Comparison of ENCODE assay signal across 8 cellular contexts in the genomic region with DNA sequence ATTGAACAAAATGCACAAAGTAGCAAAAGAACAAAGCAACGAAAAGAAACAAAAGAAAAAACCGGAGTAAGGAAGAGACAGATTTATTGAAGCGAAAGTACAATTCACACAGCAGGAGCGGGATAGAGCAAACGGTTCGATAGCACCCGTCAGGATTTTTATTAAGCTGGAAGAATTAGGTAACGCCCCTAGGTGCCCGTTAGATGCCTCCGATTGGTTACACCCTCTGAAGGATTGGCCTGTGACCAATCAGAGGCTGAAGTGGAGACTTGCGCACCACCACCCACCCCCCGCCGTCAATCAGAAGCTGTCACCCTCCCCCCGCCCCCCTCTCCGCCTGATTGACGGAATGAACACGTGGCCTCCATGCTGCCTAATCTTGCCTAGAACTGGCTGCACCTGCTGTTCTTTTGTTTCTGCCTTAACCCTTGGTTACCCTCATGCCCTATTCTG. TPM values are rescaled to one million over a fixed set of nuclear protein-coding genes. Genes with fewer than 3 reads are reported as not detected.
DNase-seq lines count a peak whose midpoint lies in the region; ATAC-seq and TF ChIP-seq lines count a peak whose summit lies in the region.

No MANE protein-coding gene starts in this region.

- DNase-seq in BE2C (peak; percentile 26), NCI-H82 treated with DMSO at 0.1 percent for 48 hours (lab: John Stamatoyannopoulos, UW; ENCODE audit: unreplicated experiment) (peak; percentile 56), iPS DF 6.9 (ENCODE audit: low read depth, low spot score) (peak; percentile 37), LoVo (ENCODE audit: low spot score) (no peak), AG08396 (ENCODE audit: low spot score) (no peak)

- no peaks in the 10 kb centered on the region for H3K36me3 ChIP-seq in BE2C
- H3K36me3 ChIP-seq in HEK293 (ENCODE audit: control insufficient read depth in 2 of 2, insufficient read depth in 1 of 2, low read length in 2 of 2), result peaks cover 2 to 8% of the 10 kb centered on the region in 2 experiments; a peak in 2 of 3 replicates
- H3K36me3 ChIP-seq in iPS DF 6.9 (ENCODE audit: control insufficient read depth, insufficient read depth, low read length), result peaks cover 3% of the 10 kb centered on the region; the same call in 1 of the 2 replicates

- H3K4me3 ChIP-seq in BE2C (ENCODE audit: low read depth, low read length) (no peak overlapping the region), HEK293 (ENCODE audit: low read depth, low read length) (no peak overlapping the region), iPS DF 6.9 (ENCODE audit: low read length) (peak overlapping the region; percentile 23; the same call in 1 of the 2 replicates)

- H3K9me3 ChIP-seq in BE2C, result no peaks in the 10 kb centered on the region
- no peaks in the 10 kb centered on the region for H3K9me3 ChIP-seq in HEK293 (ENCODE audit: control insufficient read depth, insufficient read depth, low read depth, low read length)
- H3K9me3 ChIP-seq in iPS DF 6.9 (ENCODE audit: control insufficient read depth, insufficient read depth, low read length), result no peaks in the 10 kb centered on the region

- H3K27me3 ChIP-seq in BE2C (no peaks in the 10 kb centered on the region), iPS DF 6.9 (ENCODE audit: control insufficient read depth, insufficient read depth, low read length) (no peaks in the 10 kb centered on the region)

- ATAC-seq in GM21447 (IDR thresholded peaks at IDR 0.05; ENCODE audit: unreplicated experiment), result no peak
- no peak for ATAC-seq in HG03095 (IDR thresholded peaks at IDR 0.05; ENCODE audit: unreplicated experiment)

- no CpG with 5 or more reads among the region's 17 CpGs for WGBS in iPS DF 6.9 (ENCODE audit: insufficient coverage, insufficient read length)

- H3K27ac ChIP-seq in HEK293 (ENCODE audit: extremely low read depth, low read depth, low read length) (no peak overlapping the region), iPS DF 6.9 (ENCODE audit: low read length) (no peak overlapping the region)

- TF ChIP-seq CTCF in BE2C (IDR thresholded peaks at IDR 0.05; ENCODE audit: low read depth, low read length) (no peak), HEK293 (tag by site-specific recombination; IDR thresholded peaks at IDR 0.05) (no peak)

- POLR2A ChIA-PET in HEK293 (lab: Yijun Ruan, JAX), result no interaction called here

- CTCF ChIA-PET in HEK293 (lab: Yijun Ruan, JAX), result interaction anchor here (0.6 kb wide), 1 partner anchor 9 kb away, joined by 3 read pairs; no protein-coding TSS in a partner anchor

- H3K4me1 ChIP-seq in BE2C (no peaks in the 10 kb centered on the region), HEK293 (ENCODE audit: control insufficient read depth, insufficient read depth, low read length) (no peaks in the 10 kb centered on the region), iPS DF 6.9 (ENCODE audit: control insufficient read depth, insufficient read depth, low read length) (no peaks in the 10 kb centered on the region)

TF ChIP-seq in HEK293, 187 proteins besides CTCF, POLR2A, EP300 and RAD21:
- peak; percentile 14 for TF ChIP-seq SP2 (tag by site-specific recombination; IDR thresholded peaks at IDR 0.05)
- TF ChIP-seq ZNF292 (tag by site-specific recombination; IDR thresholded peaks at IDR 0.05; ENCODE audit: borderline replicate concordance, low read depth), result no peak
- no peak for TF ChIP-seq ZBTB20 (tag by site-specific recombination; IDR thresholded peaks at IDR 0.05)

RNA-seq across cellular contexts. Expression of a gene that starts 16.8 kb away (rescaled TPM):
- not detected for polyA plus RNA-seq in BE2C (2012; ENCODE audit: insufficient read depth, insufficient read length, low read depth)

Comparison
In these comparisons a context has a peak if more than half of its experiments do, and no peak if none do; other contexts are left out.
1. DNase-seq: peak in BE2C (single experiment), NCI-H82 treated with DMSO at 0.1 percent for 48 hours (single experiment) and iPS DF 6.9 (single experiment); none in LoVo (single experiment) and AG08396 (single experiment).